ENCODE assay signal across 18 cellular contexts in the genomic region with DNA sequence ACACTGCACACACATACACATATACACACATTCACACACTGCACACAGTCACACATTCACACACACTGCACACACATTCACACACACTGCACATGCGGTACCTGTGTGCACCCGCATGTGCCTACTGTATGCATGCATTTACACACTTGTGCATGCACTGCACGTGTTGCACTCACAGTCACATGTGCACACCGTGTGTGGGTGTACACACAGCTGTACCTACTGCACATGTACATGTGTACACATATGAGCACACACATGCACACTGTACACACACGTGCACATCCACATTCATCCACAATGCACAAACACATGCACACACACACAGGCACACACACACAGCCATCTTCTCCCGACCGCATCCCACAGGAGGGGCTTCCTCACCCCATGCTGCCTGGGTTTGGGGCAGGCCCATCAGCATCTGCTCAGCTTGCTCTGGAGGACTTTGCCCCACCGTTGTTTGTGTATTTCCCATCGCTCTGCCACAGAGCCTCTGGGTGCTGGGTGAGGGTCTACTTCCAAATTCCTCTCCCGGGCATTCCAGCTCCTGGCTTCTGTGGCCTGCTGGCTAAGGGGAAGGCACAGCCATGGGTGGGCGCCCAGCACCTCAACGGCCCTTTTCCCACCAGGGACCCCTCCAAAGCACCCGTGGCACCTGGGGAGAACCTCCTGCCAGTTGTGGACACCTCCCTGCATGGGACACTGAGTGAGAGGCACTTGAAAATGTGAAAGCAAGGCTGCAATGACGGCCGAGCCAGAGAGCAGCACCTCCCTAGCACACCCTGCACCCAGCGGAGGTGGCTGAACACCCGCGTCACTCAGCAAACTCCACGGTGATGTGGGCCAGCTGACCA.
DNase-seq lines count a peak whose midpoint lies in the region; ATAC-seq and TF ChIP-seq lines count a peak whose summit lies in the region.
"Had no signal": no experiment of that assay in that cellular context is flagged by ENCODE, and none has a peak within 500 bp of the region (broad histone marks: within the 10 kb centered on the region; RNA-seq: fewer than 3 reads in every experiment).

No MANE protein-coding gene starts in this region.

- no peaks in the 10 kb centered on the region for H3K9me2 ChIP-seq in SK-N-SH

- no peak overlapping the region for H2BK15ac ChIP-seq in H9 (ENCODE audit: low read depth, low read length)

- no peak overlapping the region for H4K12ac ChIP-seq in trophoblast cell (ENCODE audit: low read depth, low read length)

- H3K18ac ChIP-seq in H9 (ENCODE audit: insufficient read length, low read depth, low read length) (no peak overlapping the region), trophoblast cell (ENCODE audit: low read length) (no peak overlapping the region)

- TF ChIP-seq EP300 in SK-N-SH (IDR thresholded peaks at IDR 0.05; ENCODE audit: borderline replicate concordance in 1 of 2, low read depth in 1 of 2, low read length in 1 of 2): no peak

- no peak overlapping the region for H4K91ac ChIP-seq in H9 (ENCODE audit: insufficient read length, low read depth, low read length)
- no peak overlapping the region for H4K91ac ChIP-seq in trophoblast cell (ENCODE audit: low read depth, low read length)

- H2BK20ac ChIP-seq in H9 (ENCODE audit: low read depth, low read length, poor library complexity, severe bottlenecking): no peak overlapping the region

- H3K4me3 Mint-ChIP-seq in H9: no peak overlapping the region
- no peak overlapping the region for H3K4me3 Mint-ChIP-seq in endodermal cell

- no peaks in the 10 kb centered on the region; a peak in 1 of 5 replicates for H3K9me3 Mint-ChIP-seq in H9
- H3K9me3 Mint-ChIP-seq in endodermal cell: no peaks in the 10 kb centered on the region

- no peak overlapping the region for H3K23ac ChIP-seq in H9 (ENCODE audit: insufficient read length, low read depth, low read length)
- H3K23ac ChIP-seq in trophoblast cell (ENCODE audit: low read length): peak overlapping the region; percentile 14

- no peak overlapping the region for H2BK5ac ChIP-seq in H9 (ENCODE audit: insufficient read length, low read length)
- no peak overlapping the region for H2BK5ac ChIP-seq in trophoblast cell (ENCODE audit: low read depth, low read length, poor library complexity)

- H3K79me2 ChIP-seq in H9 (ENCODE audit: insufficient read depth, low read length): no peaks in the 10 kb centered on the region
- H3K79me2 ChIP-seq in trophoblast cell (ENCODE audit: control insufficient read depth, insufficient read depth, low read length, poor library complexity): no peaks in the 10 kb centered on the region
- no peaks in the 10 kb centered on the region for H3K79me2 ChIP-seq in SK-N-SH (ENCODE audit: insufficient read depth)

- H3K9ac ChIP-seq in H9 (ENCODE audit: extremely low read depth, insufficient read length, low read length): no peak overlapping the region
- no peak overlapping the region for H3K9ac ChIP-seq in endodermal cell (ENCODE audit: extremely low read depth, low read length, poor library complexity, severe bottlenecking)
- peak overlapping the region; percentile 22 to 69 for H3K9ac ChIP-seq in liver (ENCODE audit: low read depth in 1 of 2, low read length in 2 of 2)
- no peak overlapping the region for H3K9ac ChIP-seq in trophoblast cell (ENCODE audit: low read length)
- no peak overlapping the region for H3K9ac ChIP-seq in SK-N-SH
- H3K9ac ChIP-seq: GM23248 had no signal

- H4K20me1 ChIP-seq in H9 (ENCODE audit: control insufficient read depth, insufficient read depth, insufficient read length) (no peaks in the 10 kb centered on the region), SK-N-SH (ENCODE audit: insufficient read depth) (no peaks in the 10 kb centered on the region)

- H3K27me3 Mint-ChIP-seq in H9 (ENCODE audit: low read depth) (no peaks in the 10 kb centered on the region; the same call in 1 of the 2 replicates), endodermal cell (ENCODE audit: insufficient read depth) (no peaks in the 10 kb centered on the region)

- H3K4me3 ChIP-seq in endodermal cell (ENCODE audit: low read length) (peak overlapping the region; percentile 50), liver (ENCODE audit: low read depth in 1 of 3, low read length in 3 of 3) (peak overlapping the region; percentile 21 to 65 (median 43)), trophoblast cell (ENCODE audit: low read depth, low read length) (peak overlapping the region; percentile 54), SK-N-SH (ENCODE audit: low read depth in 2 of 2, low read length in 1 of 2) (no peak overlapping the region)
- H3K4me3 ChIP-seq: GM12878, GM23248 had no signal

- H2AFZ ChIP-seq in H9 (ENCODE audit: low read length): no peak overlapping the region
- H2AFZ ChIP-seq in trophoblast cell (ENCODE audit: insufficient read depth, low read length, poor library complexity): no peak overlapping the region
- H2AFZ ChIP-seq in SK-N-SH (ENCODE audit: low read depth): no peak overlapping the region
- H2AFZ ChIP-seq: GM23248 had no signal

- H3K4me2 ChIP-seq in H9 (ENCODE audit: insufficient read depth, insufficient read length, low read length) (no peak overlapping the region), trophoblast cell (ENCODE audit: low read length) (no peak overlapping the region), SK-N-SH (no peak overlapping the region)

- H3K4me1 ChIP-seq in H9 (ENCODE audit: insufficient read depth, low read length) (no peaks in the 10 kb centered on the region), endodermal cell (ENCODE audit: control insufficient read depth, insufficient read depth, low read length) (no peaks in the 10 kb centered on the region), liver (ENCODE audit: control insufficient read depth in 4 of 4, insufficient read depth in 4 of 4, low read length in 3 of 4) (peaks cover 5 to 21% (median 15%) of the 10 kb centered on the region in 4 donors), trophoblast cell (ENCODE audit: control insufficient read depth in 1 of 2, insufficient read depth in 2 of 2, low read length in 2 of 2) (no peaks in the 10 kb centered on the region), SK-N-SH (ENCODE audit: control insufficient read depth in 1 of 2, insufficient read depth in 2 of 2, low read depth in 1 of 2, low read length in 1 of 2) (peaks cover 0 to 11% of the 10 kb centered on the region in 2 experiments; a peak in 1 of 4 replicates)
- H3K4me1 ChIP-seq: Caco-2 had no signal

- peak overlapping the region; percentile 2 for H3K56ac ChIP-seq in H9 (ENCODE audit: insufficient read length, low read depth, low read length)

- no peak overlapping the region for H4K5ac ChIP-seq in H9 (ENCODE audit: insufficient read length, low read depth, low read length)

- H2AK5ac ChIP-seq in H9 (ENCODE audit: insufficient read length, low read length): no peak overlapping the region
- no peak overlapping the region for H2AK5ac ChIP-seq in trophoblast cell (ENCODE audit: low read length)

- H3K14ac ChIP-seq in H9 (ENCODE audit: insufficient read depth, low read length) (no peak overlapping the region; the same call in 1 of the 2 replicates), trophoblast cell (ENCODE audit: low read length) (no peak overlapping the region)

- H3K36me3 ChIP-seq in endodermal cell (ENCODE audit: control insufficient read depth, insufficient read depth, low read length): no peaks in the 10 kb centered on the region
- H3K36me3 ChIP-seq in liver (ENCODE audit: control insufficient read depth in 4 of 4, insufficient read depth in 3 of 4, low read depth in 1 of 4, low read length in 3 of 4): no peaks in the 10 kb centered on the region
- H3K36me3 ChIP-seq in trophoblast cell (ENCODE audit: control insufficient read depth in 1 of 2, insufficient read depth in 2 of 2, low read length in 2 of 2): no peaks in the 10 kb centered on the region
- no peaks in the 10 kb centered on the region for H3K36me3 ChIP-seq in SK-N-SH (replicated peaks in 1 of 2; ENCODE audit: control insufficient read depth in 1 of 2, insufficient read depth in 2 of 2, low read length in 1 of 2)

- WGBS in H9 (ENCODE audit: extremely low coverage, insufficient read length, low lambda C conversion rate): no CpG with 5 or more reads among the region's 19 CpGs
- WGBS in endodermal cell (ENCODE audit: insufficient coverage in 1 of 2, insufficient read length in 1 of 2), 2 experiments: 83 to 92% methylated on average over 11 to 19 of the region's 19 CpGs
- 52% methylated on average over 19 of the region's 19 CpGs for WGBS in liver
- no CpG with 5 or more reads among the region's 19 CpGs for WGBS in trophoblast cell (ENCODE audit: extremely low coverage, insufficient coverage, insufficient read length)
- 63% methylated on average over 19 of the region's 19 CpGs for WGBS in SK-N-SH (ENCODE audit: low lambda C conversion rate)

- ATAC-seq in HG02759 (IDR thresholded peaks at IDR 0.05; ENCODE audit: unreplicated experiment): no peak
- ATAC-seq: GM12878 had no signal

- POLR2A ChIA-PET in SK-N-SH (lab: Yijun Ruan, JAX): no interaction called here

- H3F3A ChIP-seq in SK-N-SH (replicated peaks; ENCODE audit: insufficient read depth): peaks cover 5% of the 10 kb centered on the region

- H3K27ac Mint-ChIP-seq in H9 (no peak overlapping the region), endodermal cell (no peak overlapping the region)

- H3K4me1 Mint-ChIP-seq in H9: peaks cover 15 to 18% of the 10 kb centered on the region in 2 experiments
- H3K4me1 Mint-ChIP-seq in endodermal cell: no peaks in the 10 kb centered on the region

- no peak overlapping the region for H3K27ac ChIP-seq in H9 (ENCODE audit: insufficient read length, low read depth, low read length)
- no peak overlapping the region for H3K27ac ChIP-seq in endodermal cell (ENCODE audit: low read depth, low read length)
- H3K27ac ChIP-seq in liver (ENCODE audit: low read depth in 1 of 2, low read length in 2 of 2): peak overlapping the region; percentile 81 to 82
- H3K27ac ChIP-seq in trophoblast cell (ENCODE audit: low read depth, low read length): no peak overlapping the region
- no peak overlapping the region for H3K27ac ChIP-seq in SK-N-SH (ENCODE audit: low read depth in 2 of 2, low read length in 1 of 2)
- H3K27ac ChIP-seq: GM23248, HL-60 had no signal

- no peak for TF ChIP-seq RAD21 in liver (IDR thresholded peaks at IDR 0.05)
- TF ChIP-seq RAD21 in SK-N-SH (IDR thresholded peaks at IDR 0.05; ENCODE audit: low read length): no peak

- H3K23me2 ChIP-seq in H9 (ENCODE audit: insufficient read length, low read depth, low read length, poor library complexity, severe bottlenecking): no peaks in the 10 kb centered on the region

- no peaks in the 10 kb centered on the region for H3K27me3 ChIP-seq in H9 (ENCODE audit: insufficient read depth, low read length)
- H3K27me3 ChIP-seq in endodermal cell (ENCODE audit: control insufficient read depth, insufficient read depth, low read length, poor library complexity, severe bottlenecking): no peaks in the 10 kb centered on the region
- no peaks in the 10 kb centered on the region for H3K27me3 ChIP-seq in liver (ENCODE audit: control insufficient read depth in 4 of 4, insufficient read depth in 4 of 4, low read length in 3 of 4)
- H3K27me3 ChIP-seq in trophoblast cell (ENCODE audit: insufficient read depth, low read length): no peaks in the 10 kb centered on the region
- H3K27me3 ChIP-seq in SK-N-SH (ENCODE audit: insufficient read depth): no peaks in the 10 kb centered on the region

- no peak overlapping the region for H2BK12ac ChIP-seq in H9 (ENCODE audit: insufficient read length, low read depth, low read length)
- H2BK12ac ChIP-seq in trophoblast cell (ENCODE audit: low read length): no peak overlapping the region

- no peak overlapping the region for H2BK120ac ChIP-seq in H9 (ENCODE audit: low read depth, low read length, poor library complexity, severe bottlenecking)
- no peak overlapping the region for H2BK120ac ChIP-seq in trophoblast cell (ENCODE audit: insufficient read depth, low read length, poor library complexity)

- no peak for DNase-seq in H9
- DNase-seq in endodermal cell: no peak
- DNase-seq in trophoblast cell: no peak
- no peak for DNase-seq in SK-N-SH
- no peak for DNase-seq in NCI-H1930 (lab: John Stamatoyannopoulos, UW)
- no peak for DNase-seq in NCI-H1092 treated with DMSO at 0.1 percent for 48 hours (lab: John Stamatoyannopoulos, UW)
- DNase-seq: GM23248, KBM-7, NCI-H1048, NCI-H1694, NCI-H446, NCI-H774, Right ventricle myocardium superior had no signal

- no peaks in the 10 kb centered on the region for H3K9me3 ChIP-seq in H9 (ENCODE audit: control insufficient read depth, low read depth, low read length)
- H3K9me3 ChIP-seq in endodermal cell (ENCODE audit: control insufficient read depth, low read length): peaks cover 67% of the 10 kb centered on the region
- H3K9me3 ChIP-seq in liver (ENCODE audit: control insufficient read depth in 4 of 4, low read length in 3 of 4): no peaks in the 10 kb centered on the region
- H3K9me3 ChIP-seq in trophoblast cell (ENCODE audit: insufficient read depth, low read depth, low read length): peaks cover 74% of the 10 kb centered on the region
- H3K9me3 ChIP-seq in SK-N-SH: peaks cover 17% of the 10 kb centered on the region; the same call in 1 of the 2 replicates
- H3K9me3 ChIP-seq: Caco-2 had no signal

- TF ChIP-seq CTCF in H9 (conservative IDR thresholded peaks at IDR 0.05) (no peak), endodermal cell (conservative IDR thresholded peaks at IDR 0.05) (no peak), liver (IDR thresholded peaks at IDR 0.05; ENCODE audit: low read depth, low read length, missing input control) (no peak), SK-N-SH (IDR thresholded peaks at IDR 0.05) (no peak)

- H3K79me1 ChIP-seq in H9 (ENCODE audit: insufficient read depth, low read depth, low read length, poor library complexity, severe bottlenecking): no peaks in the 10 kb centered on the region
- H3K79me1 ChIP-seq in trophoblast cell (ENCODE audit: low read length): no peaks in the 10 kb centered on the region

- H3K36me3 Mint-ChIP-seq in H9 (ENCODE audit: insufficient read depth in 1 of 3, low read depth in 3 of 3) (peaks cover 0 to 4% (median 0%) of the 10 kb centered on the region in 3 experiments; a peak in 2 of 7 replicates), endodermal cell (ENCODE audit: low read depth) (no peaks in the 10 kb centered on the region)

- no peak overlapping the region for H3T11ph ChIP-seq in H9 (ENCODE audit: low read length)

- H3K4ac ChIP-seq in H9 (ENCODE audit: low read depth, low read length) (no peak overlapping the region), trophoblast cell (ENCODE audit: low read depth, low read length) (no peak overlapping the region)

- H4K8ac ChIP-seq in H9 (replicated peaks; ENCODE audit: insufficient read length, low read depth, low read length): peak overlapping the region; percentile 3
- H4K8ac ChIP-seq in trophoblast cell (ENCODE audit: low read depth, low read length): no peak overlapping the region

- CTCF ChIA-PET in SK-N-SH (lab: Yijun Ruan, JAX): interaction anchor here (0.5 kb wide), 1 partner anchor 20 kb away, joined by 3 read pairs; no protein-coding TSS in a partner anchor

Comparison
In these comparisons a context has a peak if more than half of its experiments do, and no peak if none do; other contexts are left out.
1. H3K27ac ChIP-seq: peak in liver (2 of 2); none in H9 (single experiment), endodermal cell (single experiment), trophoblast cell (single experiment) and SK-N-SH (0 of 2).
2. H3K9ac ChIP-seq: peak in liver (2 of 2); none in H9 (single experiment), endodermal cell (single experiment), trophoblast cell (single experiment) and SK-N-SH (single experiment).
3. H3K4me3 ChIP-seq: peak in endodermal cell (single experiment), liver (3 of 3) and trophoblast cell (single experiment); none in SK-N-SH (0 of 2).